Comparison of ENCODE assay signal across 23 cellular contexts in genomic region chr11:79208126-79208525, GRCh38.
DNase-seq lines count a peak whose midpoint lies in the region; ATAC-seq and TF ChIP-seq lines count a peak whose summit lies in the region.
"Had no signal": no experiment of that assay in that cellular context is flagged by ENCODE, and none has a peak within 500 bp of the region (broad histone marks: within the 10 kb centered on the region; RNA-seq: fewer than 3 reads in every experiment).

No MANE protein-coding gene starts in this region.

- no peak overlapping the region for H3K27ac Mint-ChIP-seq in activated naive CD4-positive, alpha-beta T cell treated with anti-CD3 and anti-CD28 coated beads, Interleukin-2, amount 10 ng/mL, durations not matched to agents 7 days and 5 days
- H3K27ac Mint-ChIP-seq: CD8-positive, alpha-beta T cell; mesothelial cell of epicardium had no signal

- no peak overlapping the region for H3K27ac ChIP-seq in WERI-Rb-1
- H3K27ac ChIP-seq: ascending aorta, neutrophil had no signal

- no peak for TF ChIP-seq CTCF in WERI-Rb-1 (IDR thresholded peaks at IDR 0.05; ENCODE audit: low read depth, low read length)

- H3K9me3 ChIP-seq in WERI-Rb-1 (ENCODE audit: severe bottlenecking), result no peaks in the 10 kb centered on the region
- H3K9me3 ChIP-seq: ascending aorta, MG63, neutrophil had no signal

- no peak overlapping the region for H3K4me3 Mint-ChIP-seq in activated naive CD4-positive, alpha-beta T cell treated with anti-CD3 and anti-CD28 coated beads, Interleukin-2, amount 10 ng/mL, durations not matched to agents 7 days and 5 days
- H3K4me3 Mint-ChIP-seq: CD8-positive, alpha-beta T cell; mesothelial cell of epicardium had no signal

- ATAC-seq in GM18498 (IDR thresholded peaks at IDR 0.05; ENCODE audit: unreplicated experiment) (peak; percentile 68), GM19372 (IDR thresholded peaks at IDR 0.05; ENCODE audit: low read depth, unreplicated experiment) (peak; percentile 52), HG02759 (IDR thresholded peaks at IDR 0.05; ENCODE audit: unreplicated experiment) (peak; percentile 80), HG03439 (IDR thresholded peaks at IDR 0.05; ENCODE audit: unreplicated experiment) (peak; percentile 51), GM19455 (IDR thresholded peaks at IDR 0.05; ENCODE audit: unreplicated experiment) (no peak), left colon (no peak)
- ATAC-seq: CD8-positive, alpha-beta T cell; right cardiac atrium had no signal

- no peaks in the 10 kb centered on the region for H3K4me1 Mint-ChIP-seq in activated naive CD4-positive, alpha-beta T cell treated with anti-CD3 and anti-CD28 coated beads, Interleukin-2, amount 10 ng/mL, durations not matched to agents 7 days and 5 days
- H3K4me1 Mint-ChIP-seq: mesothelial cell of epicardium had no signal

- intact Hi-C loops in left colon (cut with DNase I, micrococcal nuclease), result no loop called here

- no peaks in the 10 kb centered on the region for H3K27me3 Mint-ChIP-seq in activated naive CD4-positive, alpha-beta T cell treated with anti-CD3 and anti-CD28 coated beads, Interleukin-2, amount 10 ng/mL, durations not matched to agents 7 days and 5 days

- no peaks in the 10 kb centered on the region for H3K9me3 Mint-ChIP-seq in activated naive CD4-positive, alpha-beta T cell treated with anti-CD3 and anti-CD28 coated beads, Interleukin-2, amount 10 ng/mL, durations not matched to agents 7 days and 5 days
- H3K9me3 Mint-ChIP-seq: CD8-positive, alpha-beta T cell; mesothelial cell of epicardium had no signal

- no peak overlapping the region for H3K4me3 ChIP-seq in WERI-Rb-1 (ENCODE audit: low read depth, low read length)
- H3K4me3 ChIP-seq: ascending aorta, MG63 had no signal

- H3K27me3 ChIP-seq in WERI-Rb-1 (ENCODE audit: insufficient read depth, low read depth, severe bottlenecking), result no peaks in the 10 kb centered on the region
- H3K27me3 ChIP-seq: ascending aorta, neutrophil had no signal

- no peaks in the 10 kb centered on the region for H3K36me3 Mint-ChIP-seq in activated naive CD4-positive, alpha-beta T cell treated with anti-CD3 and anti-CD28 coated beads, Interleukin-2, amount 10 ng/mL, durations not matched to agents 7 days and 5 days
- H3K36me3 Mint-ChIP-seq: CD8-positive, alpha-beta T cell had no signal

- H3K36me3 ChIP-seq in WERI-Rb-1, result no peaks in the 10 kb centered on the region
- H3K36me3 ChIP-seq: ascending aorta, MG63, neutrophil had no signal

- CTCF ChIA-PET in activated naive CD4-positive, alpha-beta T cell treated with anti-CD3 and anti-CD28 coated beads, Interleukin-2, amount 10 ng/mL, durations not matched to agents 7 days and 5 days (lab: Charles Lee), result no interaction called here

- DNase-seq in WERI-Rb-1, result no peak
- no peak for DNase-seq in activated naive CD4-positive, alpha-beta T cell treated with anti-CD3 and anti-CD28 coated beads, Interleukin-2, amount 10 ng/mL, durations not matched to agents 7 days and 5 days
- no peak for DNase-seq in left colon
- DNase-seq: ACHN; activated CD8-positive, alpha-beta memory T cell treated with anti-CD3 and anti-CD28 coated beads, Interleukin-2, amount 50 U/mL, for 48 hours; CD8-positive, alpha-beta T cell; DND-41; hypothalamus; kidney glomerular epithelial cell; MG63; NCI-H2029 treated with DMSO at 0.1 percent for 48 hours; NCI-H524 treated with DMSO at 0.1 percent for 48 hours; OCI-M1; right cardiac atrium; T-helper 9 cell had no signal

Comparison
In these comparisons a context has a peak if more than half of its experiments do, and no peak if none do; other contexts are left out.
1. ATAC-seq: peak in GM18498 (single experiment), GM19372 (single experiment), HG02759 (single experiment) and HG03439 (single experiment); none in GM19455 (single experiment) and left colon (single experiment).